In genomic region chr2:101064868-101065549, GRCh38 we compare ENCODE assay signal across 1 cellular context.
A peak's percentile ranks its signal among the peaks of the same experiment; 100 is the strongest.
TF ChIP-seq lines count a peak whose summit lies in the region.

No MANE protein-coding gene starts in this region.

TF ChIP-seq in HepG2, 621 proteins besides CTCF, POLR2A, EP300 and RAD21 (continued from another document and continues in another):
- TF ChIP-seq ZBTB40 (IDR thresholded peaks at IDR 0.05) (no peak), ZBTB40 (CRISPR knock-in tag; IDR thresholded peaks at IDR 0.05) (no peak), MTF2 (CRISPR knock-in tag; IDR thresholded peaks at IDR 0.05; ENCODE audit: borderline replicate concordance) (no peak), BORCS8-MEF2B (CRISPR knock-in tag; IDR thresholded peaks at IDR 0.05) (no peak), HMGA1 (CRISPR knock-in tag; conservative IDR thresholded peaks at IDR 0.05) (no peak), CERS6 (CRISPR knock-in tag; IDR thresholded peaks at IDR 0.05) (no peak), THAP7 (CRISPR knock-in tag; IDR thresholded peaks at IDR 0.05) (no peak), IRX3 (CRISPR knock-in tag; IDR thresholded peaks at IDR 0.05; ENCODE audit: borderline replicate concordance, low read depth) (no peak), TAF15 (IDR thresholded peaks at IDR 0.05; ENCODE audit: low read depth, low read length, poor library complexity, severe bottlenecking) (no peak), PRPF4 (IDR thresholded peaks at IDR 0.05; ENCODE audit: low read depth, low read length, poor library complexity, severe bottlenecking) (no peak), PLRG1 (conservative IDR thresholded peaks at IDR 0.05) (no peak), ZMYM4 (CRISPR knock-in tag; IDR thresholded peaks at IDR 0.05) (no peak), ZNF766 (CRISPR knock-in tag; IDR thresholded peaks at IDR 0.05; ENCODE audit: borderline replicate concordance) (no peak), ZNF619 (CRISPR knock-in tag; IDR thresholded peaks at IDR 0.05) (no peak), ZNF749 (CRISPR knock-in tag; IDR thresholded peaks at IDR 0.05; ENCODE audit: borderline replicate concordance) (no peak), ZNF710 (CRISPR knock-in tag; IDR thresholded peaks at IDR 0.05; ENCODE audit: borderline replicate concordance) (peak; percentile 91), HMGXB3 (CRISPR knock-in tag; IDR thresholded peaks at IDR 0.05; ENCODE audit: borderline replicate concordance) (0 out of 2 replicates have a peak, but pooled peaks have one; percentile 61), ZNF557 (CRISPR knock-in tag; IDR thresholded peaks at IDR 0.05) (0 out of 2 replicates have a peak, but pooled peaks have one; percentile 34), ZNF10 (CRISPR knock-in tag; IDR thresholded peaks at IDR 0.05; ENCODE audit: borderline replicate concordance, low read depth) (no peak), GLMP (CRISPR knock-in tag; IDR thresholded peaks at IDR 0.05; ENCODE audit: borderline replicate concordance) (no peak), MEIS2 (CRISPR knock-in tag; IDR thresholded peaks at IDR 0.05) (peak; percentile 74; the same call in 1 of the 2 replicates), NR0B2 (CRISPR knock-in tag; IDR thresholded peaks at IDR 0.05) (no peak), HNF4G (IDR thresholded peaks at IDR 0.05; ENCODE audit: borderline replicate concordance, low read depth, low read length) (0 out of 2 replicates have a peak, but pooled peaks have one; percentile 19), HNF4G (CRISPR knock-in tag; IDR thresholded peaks at IDR 0.05; ENCODE audit: borderline replicate concordance, low read depth) (no peak), PAX8 (CRISPR knock-in tag; IDR thresholded peaks at IDR 0.05; ENCODE audit: borderline replicate concordance) (no peak), PCBP2 (optimal IDR thresholded peaks at IDR 0.05; ENCODE audit: low read depth, low read length, poor library complexity, severe bottlenecking) (no peak), CSRNP2 (CRISPR knock-in tag; conservative IDR thresholded peaks at IDR 0.05; ENCODE audit: low read depth) (no peak), GPBP1L1 (CRISPR knock-in tag; IDR thresholded peaks at IDR 0.05) (no peak), HNF1B (CRISPR knock-in tag; IDR thresholded peaks at IDR 0.05) (peak; percentile 93)
